ENCODE assay signal across 16 cellular contexts in genomic region chr9:128242124-128242523, GRCh38. TPM values are rescaled to one million over a fixed set of nuclear protein-coding genes. Genes with fewer than 3 reads are reported as not detected.
DNase-seq lines count a peak whose midpoint lies in the region; TF ChIP-seq lines count a peak whose summit lies in the region.
"Had no signal": no experiment of that assay in that cellular context is flagged by ENCODE, and none has a peak within 500 bp of the region (broad histone marks: within the 10 kb centered on the region; RNA-seq: fewer than 3 reads in every experiment).

No MANE protein-coding gene starts in this region.

- H3K36me3 ChIP-seq in breast epithelium (no peaks in the 10 kb centered on the region), neural progenitor cell (no peaks in the 10 kb centered on the region), suprapubic skin (peaks cover 9% of the 10 kb centered on the region), endodermal cell (ENCODE audit: control insufficient read depth, insufficient read depth, low read length) (peaks cover 10% of the 10 kb centered on the region)

- H3K4me1 ChIP-seq in breast epithelium (peaks cover 0 to 4% of the 10 kb centered on the region in 2 donors), neural progenitor cell (peaks cover 8% of the 10 kb centered on the region), suprapubic skin (peaks cover 44% of the 10 kb centered on the region), endodermal cell (ENCODE audit: control insufficient read depth, insufficient read depth, low read length) (no peaks in the 10 kb centered on the region)

- DNase-seq in breast epithelium (ENCODE audit: low spot score in 2 of 2) (no peak), MCF 10A (ENCODE audit: unreplicated experiment) (no peak), dorsolateral prefrontal cortex (no peak), neural progenitor cell (ENCODE audit: low spot score) (no peak), suprapubic skin (ENCODE audit: low spot score in 2 of 2) (no peak), NCI-H446 treated with DMSO at 0.1 percent for 48 hours (lab: John Stamatoyannopoulos, UW) (no peak), nucleus accumbens (lab: John Stamatoyannopoulos, UW) (no peak), endodermal cell (no peak)
- DNase-seq: BE2C; Calu3; CD4-positive, alpha-beta memory T cell; DMS53; NCI-H187 treated with DMSO at 0.1 percent for 48 hours; NCI-H69 had no signal

- no peak overlapping the region for H3K4me2 ChIP-seq in neural progenitor cell

- H3K36me3 Mint-ChIP-seq in MCF 10A (ENCODE audit: insufficient read depth, unreplicated experiment) = no peaks in the 10 kb centered on the region
- peaks cover 9% of the 10 kb centered on the region for H3K36me3 Mint-ChIP-seq in neural progenitor cell
- peaks cover 5% of the 10 kb centered on the region for H3K36me3 Mint-ChIP-seq in endodermal cell (ENCODE audit: low read depth)
- H3K36me3 Mint-ChIP-seq: CD4-positive, alpha-beta memory T cell had no signal

- no peaks in the 10 kb centered on the region for H3F3A ChIP-seq in neural progenitor cell (ENCODE audit: low read depth)

- no peak overlapping the region for H3K9ac ChIP-seq in neural progenitor cell
- no peak overlapping the region for H3K9ac ChIP-seq in endodermal cell (ENCODE audit: extremely low read depth, low read length, poor library complexity, severe bottlenecking)

- no peaks in the 10 kb centered on the region for H3K79me2 ChIP-seq in neural progenitor cell (ENCODE audit: low read depth)

- H4K20me1 ChIP-seq in neural progenitor cell (ENCODE audit: low read depth) = no peaks in the 10 kb centered on the region

- H3K27ac Mint-ChIP-seq in MCF 10A (ENCODE audit: low read depth, unreplicated experiment) (no peak overlapping the region), neural progenitor cell (peak overlapping the region; percentile 42), endodermal cell (no peak overlapping the region)

- intact Hi-C loops in breast epithelium (cut with DNase I; ENCODE audit: low total_unique reads) (no loop called here), MCF 10A (cut with micrococcal nuclease) (no loop called here), dorsolateral prefrontal cortex (cut with DNase I) (no loop called here)

- no peak for TF ChIP-seq POLR2A in breast epithelium (IDR thresholded peaks at IDR 0.05)
- TF ChIP-seq POLR2A in suprapubic skin (IDR thresholded peaks at IDR 0.05) = no peak

- POLR2A ChIA-PET in MCF 10A (lab: Yijun Ruan, JAX) = interaction anchor here (0.5 to 1.3 kb wide), 2 partner anchors 13 to 81 kb away, joined by 3 to 4 read pairs; no protein-coding TSS in a partner anchor

- no peak for TF ChIP-seq EP300 in suprapubic skin (IDR thresholded peaks at IDR 0.05)

- H3K4me3 Mint-ChIP-seq in MCF 10A (ENCODE audit: unreplicated experiment) = no peak overlapping the region
- H3K4me3 Mint-ChIP-seq in neural progenitor cell = no peak overlapping the region
- H3K4me3 Mint-ChIP-seq in endodermal cell = no peak overlapping the region
- H3K4me3 Mint-ChIP-seq: CD4-positive, alpha-beta memory T cell had no signal

- H3K9me3 Mint-ChIP-seq in MCF 10A (ENCODE audit: unreplicated experiment) (no peaks in the 10 kb centered on the region), neural progenitor cell (no peaks in the 10 kb centered on the region), endodermal cell (no peaks in the 10 kb centered on the region)

- no peak overlapping the region for H2AFZ ChIP-seq in neural progenitor cell (replicated peaks)

- TF ChIP-seq CTCF in breast epithelium (IDR thresholded peaks at IDR 0.05) (no peak), MCF 10A (IDR thresholded peaks at IDR 0.05; ENCODE audit: unreplicated experiment) (no peak), dorsolateral prefrontal cortex (IDR thresholded peaks at IDR 0.05 in 54 of 56, conservative IDR thresholded peaks at IDR 0.05 in 2 of 56; ENCODE audit: low read depth in 1 of 56, partially characterized antibody in 56 of 56) (no peak), neural progenitor cell (IDR thresholded peaks at IDR 0.05) (no peak), suprapubic skin (IDR thresholded peaks at IDR 0.05) (no peak), endodermal cell (conservative IDR thresholded peaks at IDR 0.05) (no peak)

- CTCF ChIA-PET in MCF 10A (lab: Yijun Ruan, JAX) = no interaction called here

- H3K4me3 ChIP-seq in breast epithelium = no peak overlapping the region
- no peak overlapping the region for H3K4me3 ChIP-seq in dorsolateral prefrontal cortex
- no peak overlapping the region for H3K4me3 ChIP-seq in neural progenitor cell
- no peak overlapping the region for H3K4me3 ChIP-seq in suprapubic skin
- H3K4me3 ChIP-seq in endodermal cell (ENCODE audit: low read length) = no peak overlapping the region

- 94% methylated on average over 3 of the region's 4 CpGs for WGBS in suprapubic skin
- WGBS in endodermal cell (ENCODE audit: insufficient coverage in 1 of 2, insufficient read length in 1 of 2), 2 experiments = 80 to 94% methylated on average over 2 to 4 of the region's 4 CpGs

- H3K27me3 ChIP-seq in breast epithelium (no peaks in the 10 kb centered on the region), dorsolateral prefrontal cortex (no peaks in the 10 kb centered on the region), neural progenitor cell (no peaks in the 10 kb centered on the region), suprapubic skin (no peaks in the 10 kb centered on the region), endodermal cell (ENCODE audit: control insufficient read depth, insufficient read depth, low read length, poor library complexity, severe bottlenecking) (no peaks in the 10 kb centered on the region)
- H3K27me3 ChIP-seq: BE2C had no signal

- H3K27me3 Mint-ChIP-seq in MCF 10A (ENCODE audit: insufficient read depth, unreplicated experiment) (peaks cover 10% of the 10 kb centered on the region), neural progenitor cell (ENCODE audit: insufficient read depth, low read depth) (peaks cover 14% of the 10 kb centered on the region), endodermal cell (ENCODE audit: insufficient read depth) (no peaks in the 10 kb centered on the region)

- H3K27ac ChIP-seq in breast epithelium (peak overlapping the region; percentile 52 to 93), dorsolateral prefrontal cortex (peak overlapping the region in 32 of 59 donors; percentile 2 to 76 (median 58)), neural progenitor cell (no peak overlapping the region), suprapubic skin (peak overlapping the region; percentile 90), endodermal cell (ENCODE audit: low read depth, low read length) (no peak overlapping the region)
- H3K27ac ChIP-seq: 22Rv1, HL-60 had no signal

- H3K9me3 ChIP-seq in breast epithelium (no peaks in the 10 kb centered on the region), neural progenitor cell (ENCODE audit: low read depth) (no peaks in the 10 kb centered on the region), suprapubic skin (no peaks in the 10 kb centered on the region), endodermal cell (ENCODE audit: control insufficient read depth, low read length) (no peaks in the 10 kb centered on the region)
- H3K9me3 ChIP-seq: BE2C had no signal

- H3K4me1 Mint-ChIP-seq in MCF 10A (ENCODE audit: insufficient read depth, unreplicated experiment) (no peaks in the 10 kb centered on the region), neural progenitor cell (peaks cover 31% of the 10 kb centered on the region), endodermal cell (no peaks in the 10 kb centered on the region)

- BruUV-seq in MCF 10A (replicated peaks; lab: Mats Ljungman, UMichigan) = no TSS peak

RNA-seq across cellular contexts. Expression of gene GOLGA2, which starts 33.7 kb away (rescaled TPM):
- 100 to 1,000 TPM in 1 of 3 donors, 10 to 100 TPM in 2; 87.7 to 121 (median 97.5) TPM for total RNA-seq in breast epithelium
- 124 and 147 TPM in 2 replicates for total RNA-seq in MCF 10A (2022)
- 100 to 1,000 TPM in 36 of 120 experiments, 10 to 100 TPM in 84; 59.2 to 145 (median 94.1) TPM for total RNA-seq in dorsolateral prefrontal cortex
- total RNA-seq in neural progenitor cell (ENCODE audit: low replicate concordance) = 25.2 and 37.5 TPM in 2 replicates
- 100 to 1,000 TPM in 2 of 4 donors, 10 to 100 TPM in 2; 83.5 to 131 (median 99.0) TPM for total RNA-seq in suprapubic skin
- 100 to 1,000 TPM in 1 of 2 donors, 10 to 100 TPM in 1; 91.9 to 101 TPM for total RNA-seq in endodermal cell
- polyA plus RNA-seq in endodermal cell (2013, experiment 1 of 2) = 50.7 TPM
- 43.8 TPM for polyA plus RNA-seq in endodermal cell (2013, experiment 2 of 2)

RNA-seq across cellular contexts. Expression of gene SWI5, which starts 34.0 kb away (rescaled TPM):
- total RNA-seq in breast epithelium (10 to 100 TPM; 25.8 to 39.7 (median 31.4) TPM), MCF 10A (2022) (27.7 and 39.0 TPM in 2 replicates), dorsolateral prefrontal cortex (10 to 100 TPM; 11.3 to 29.4 (median 16.7) TPM), neural progenitor cell (ENCODE audit: low replicate concordance) (15.0 and 21.5 TPM in 2 replicates), suprapubic skin (10 to 100 TPM; 21.1 to 35.3 (median 22.2) TPM), endodermal cell (10 to 100 TPM; 33.4 to 46.9 TPM)
- 27.5 TPM for polyA plus RNA-seq in endodermal cell (2013, experiment 1 of 2)
- 28.4 TPM for polyA plus RNA-seq in endodermal cell (2013, experiment 2 of 2)

RNA-seq across cellular contexts. Expression of gene DNM1, which starts 38.9 kb away (rescaled TPM):
- total RNA-seq in breast epithelium (10 to 100 TPM; 11.3 to 36.0 (median 12.5) TPM), MCF 10A (2022) (0.98 and 2.0 TPM in 2 replicates), dorsolateral prefrontal cortex (1,000 to 10,000 TPM in 1 of 120 experiments, 100 to 1,000 TPM in 119; 213 to 1,033 (median 740) TPM), neural progenitor cell (ENCODE audit: low replicate concordance) (30.1 and 52.7 TPM in 2 replicates), suprapubic skin (10 to 100 TPM in 2 of 4 donors, 1 to 10 TPM in 2; 4.3 to 18.9 (median 10.1) TPM), endodermal cell (100 to 1,000 TPM in 1 of 2 donors, 10 to 100 TPM in 1; 55.8 to 147 TPM)
- 78.9 TPM for polyA plus RNA-seq in endodermal cell (2013, experiment 1 of 2)
- polyA plus RNA-seq in endodermal cell (2013, experiment 2 of 2) = 83.8 TPM
- polyA plus RNA-seq: CD4-positive, alpha-beta memory T cell had no signal

RNA-seq across cellular contexts. Expression of gene CIZ1, which starts 50.8 kb away (rescaled TPM):
- total RNA-seq in breast epithelium (10 to 100 TPM; 54.1 to 71.8 (median 58.4) TPM), MCF 10A (2022) (133 and 151 TPM in 2 replicates), dorsolateral prefrontal cortex (100 to 1,000 TPM; 120 to 216 (median 165) TPM), neural progenitor cell (ENCODE audit: low replicate concordance) (33.4 and 48.8 TPM in 2 replicates), suprapubic skin (100 to 1,000 TPM in 3 of 4 donors, 10 to 100 TPM in 1; 86.7 to 136 (median 115) TPM), endodermal cell (100 to 1,000 TPM; 115 to 117 TPM)
- 123 TPM for polyA plus RNA-seq in endodermal cell (2013, experiment 1 of 2)
- polyA plus RNA-seq in endodermal cell (2013, experiment 2 of 2) = 111 TPM

Comparison
In these comparisons a context has a peak if more than half of its experiments do, and no peak if none do; other contexts are left out.
1. H3K27ac ChIP-seq: peak in breast epithelium (2 of 2), dorsolateral prefrontal cortex (32 of 59) and suprapubic skin (single experiment); none in neural progenitor cell (single experiment) and endodermal cell (single experiment).